Comparison of ENCODE assay signal across 8 cellular contexts in genomic region chr14:90332271-90332584, GRCh38. TPM values are rescaled to one million over a fixed set of nuclear protein-coding genes. Genes with fewer than 3 reads are reported as not detected.
DNase-seq lines count a peak whose midpoint lies in the region; FAIRE-seq and TF ChIP-seq lines count a peak whose summit lies in the region.

No MANE protein-coding gene starts in this region.

- H3K4me3 ChIP-seq in WI38 (ENCODE audit: low read depth, low read length) = peak overlapping the region; percentile 64
- H3K4me3 ChIP-seq in tibial nerve = peak overlapping the region; percentile 61 to 78 (median 70)

- TF ChIP-seq POLR2A in tibial nerve (IDR thresholded peaks at IDR 0.05) = no peak

- TF ChIP-seq CTCF in WI38 (IDR thresholded peaks at IDR 0.05; ENCODE audit: low read depth, low read length) (no peak), tibial nerve (IDR thresholded peaks at IDR 0.05) (no peak)

- peaks cover 29% of the 10 kb centered on the region for H3K4me1 Mint-ChIP-seq in activated naive CD4-positive, alpha-beta T cell treated with anti-CD3 and anti-CD28 coated beads, Interleukin-2, amount 10 ng/mL, durations not matched to agents 7 days and 5 days

- H3K36me3 Mint-ChIP-seq in activated naive CD4-positive, alpha-beta T cell treated with anti-CD3 and anti-CD28 coated beads, Interleukin-2, amount 10 ng/mL, durations not matched to agents 7 days and 5 days = peaks cover 16% of the 10 kb centered on the region

- H3K36me3 ChIP-seq in tibial nerve = no peaks in the 10 kb centered on the region

- peaks cover 0 to 20% (median 9%) of the 10 kb centered on the region in 4 donors for H3K4me1 ChIP-seq in tibial nerve

- H3K27ac ChIP-seq in tibial nerve = peak overlapping the region; percentile 53 to 87 (median 83)

- 39 to 40% methylated on average over 6 of the region's 6 CpGs for WGBS in tibial nerve, 2 donors

- H3K27ac Mint-ChIP-seq in activated naive CD4-positive, alpha-beta T cell treated with anti-CD3 and anti-CD28 coated beads, Interleukin-2, amount 10 ng/mL, durations not matched to agents 7 days and 5 days = peak overlapping the region; percentile 91

- no peak for TF ChIP-seq EP300 in tibial nerve (IDR thresholded peaks at IDR 0.05)

- H3K9me3 Mint-ChIP-seq in activated naive CD4-positive, alpha-beta T cell treated with anti-CD3 and anti-CD28 coated beads, Interleukin-2, amount 10 ng/mL, durations not matched to agents 7 days and 5 days = no peaks in the 10 kb centered on the region

- no peaks in the 10 kb centered on the region for H3K9me3 ChIP-seq in tibial nerve

- FAIRE-seq in islet of Langerhans (lab: Jason Lieb, UNC) = peak; percentile 79

- H3K27me3 Mint-ChIP-seq in activated naive CD4-positive, alpha-beta T cell treated with anti-CD3 and anti-CD28 coated beads, Interleukin-2, amount 10 ng/mL, durations not matched to agents 7 days and 5 days = peaks cover 35% of the 10 kb centered on the region

- H3K4me3 Mint-ChIP-seq in activated naive CD4-positive, alpha-beta T cell treated with anti-CD3 and anti-CD28 coated beads, Interleukin-2, amount 10 ng/mL, durations not matched to agents 7 days and 5 days = peak overlapping the region; percentile 91

- DNase-seq in activated naive CD4-positive, alpha-beta T cell treated with anti-CD3 and anti-CD28 coated beads, Interleukin-2, amount 10 ng/mL, durations not matched to agents 7 days and 5 days = no peak
- DNase-seq in activated naive CD4-positive, alpha-beta T cell treated with anti-CD3 and anti-CD28 coated beads, Interleukin-2, amount 50 U/mL, for 16 hours = no peak
- DNase-seq in tibial nerve (ENCODE audit: low spot score in 2 of 2) = no peak
- no peak for DNase-seq in Ammon's horn (ENCODE audit: low spot score)
- no peak for DNase-seq in superior temporal gyrus (ENCODE audit: extremely low spot score)
- no peak for DNase-seq in NCI-H524 (lab: John Stamatoyannopoulos, UW)

- CTCF ChIA-PET in activated naive CD4-positive, alpha-beta T cell treated with anti-CD3 and anti-CD28 coated beads, Interleukin-2, amount 10 ng/mL, durations not matched to agents 7 days and 5 days (lab: Charles Lee) = no interaction called here

- peaks cover 0 to 6% of the 10 kb centered on the region in 2 donors for H3K27me3 ChIP-seq in tibial nerve

RNA-seq across cellular contexts. Expression of gene NRDE2, which starts 0.5 kb away (rescaled TPM):
- 10 to 100 TPM; 15.7 to 18.9 (median 17.2) TPM for total RNA-seq in tibial nerve
